Comparison of ENCODE assay signal across 8 cellular contexts in the genomic region with DNA sequence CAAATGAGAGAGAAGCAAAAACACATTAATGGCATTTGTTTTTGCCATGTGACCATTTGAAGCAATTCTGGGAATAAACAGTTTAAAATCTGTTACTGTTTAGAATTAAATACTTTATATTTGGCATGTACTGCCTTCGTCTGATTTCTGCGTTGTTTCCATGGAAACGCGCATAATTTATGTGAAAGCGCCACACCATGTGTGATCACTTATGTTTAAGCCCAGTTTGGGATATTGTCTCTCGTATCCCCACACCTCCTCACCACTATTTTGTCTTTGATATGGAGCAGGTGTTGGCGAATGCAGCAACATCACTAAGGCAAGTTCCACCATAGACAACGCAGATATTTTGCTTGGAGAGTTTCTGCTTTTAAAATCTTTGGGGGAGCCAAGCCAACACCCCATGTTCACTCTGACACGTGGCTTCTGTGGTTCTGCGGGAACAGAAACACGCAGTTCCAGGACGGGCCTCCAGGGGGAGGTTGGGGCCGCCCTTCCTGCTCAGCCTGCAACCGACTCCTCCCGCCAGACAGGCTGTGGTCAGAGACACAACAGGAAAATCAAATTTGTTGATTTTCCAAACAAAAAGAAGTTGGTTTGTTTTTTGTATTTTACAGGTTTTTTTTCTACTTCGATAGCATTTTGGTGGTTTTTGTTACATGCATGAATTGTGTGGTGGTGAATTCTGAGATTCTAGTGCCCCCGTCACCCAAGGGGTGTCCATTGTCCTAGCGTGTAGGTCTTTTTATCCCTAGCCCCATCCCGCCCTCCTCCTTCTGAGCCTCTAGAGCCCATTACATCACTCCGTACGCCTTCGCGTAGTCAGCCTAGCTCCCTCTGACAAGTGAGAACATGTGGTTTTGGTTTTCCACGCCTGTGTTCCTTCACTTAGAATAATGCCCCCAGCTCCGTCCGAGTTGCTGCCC.
A peak's percentile ranks its signal among the peaks of the same experiment; 100 is the strongest.
DNase-seq lines count a peak whose midpoint lies in the region; ATAC-seq and TF ChIP-seq lines count a peak whose summit lies in the region.

No MANE protein-coding gene starts in this region.

- peak; percentile 71 to 93 (median 88) for ATAC-seq in heart right ventricle

- in situ Hi-C loops in SK-MEL-5 (cut with HindIII; ENCODE audit: low pct_unique_long_range_greater_than_20kb, low sequenced_read_pairs): no loop called here

- H3K4me1 ChIP-seq in adrenal gland (replicated peaks in 1 of 2): no peaks in the 10 kb centered on the region
- peaks cover 0 to 45% (median 0%) of the 10 kb centered on the region in 9 donors for H3K4me1 ChIP-seq in heart right ventricle

- WGBS in adrenal gland, 4 donors: 38 to 44% (median 39%) methylated on average over 26 of the region's 26 CpGs
- WGBS in heart right ventricle, 2 donors: 37 to 38% methylated on average over 26 of the region's 26 CpGs

- H3K36me3 ChIP-seq in adrenal gland (replicated peaks in 1 of 2): no peaks in the 10 kb centered on the region
- no peaks in the 10 kb centered on the region for H3K36me3 ChIP-seq in heart right ventricle

- intact Hi-C loops in adrenal gland (cut with DNase I): no loop called here
- intact Hi-C loops in heart right ventricle (cut with DNase I): loop anchor here in 4 of 10 donors (2.0 to 10.0 kb wide), 5 partner anchors 106 to 396 kb away; a partner anchor contains a TSS

- H3K27ac ChIP-seq in adrenal gland: no peak overlapping the region
- no peak overlapping the region for H3K27ac ChIP-seq in heart right ventricle

- TF ChIP-seq CTCF in adrenal gland (IDR thresholded peaks at IDR 0.05) (peak; percentile 41 to 73 (median 60)), heart right ventricle (IDR thresholded peaks at IDR 0.05) (peak; percentile 70 to 93 (median 84)), retinal pigment epithelial cell (conservative IDR thresholded peaks at IDR 0.05; ENCODE audit: low read depth, low read length) (peak; percentile 64)

- DNase-seq in Ammon's horn (ENCODE audit: low spot score): peak; percentile 87
- peak; percentile 53 for DNase-seq in GM19238 (ENCODE audit: insufficient read length, low spot score)
- DNase-seq in SK-MEL-5 (ENCODE audit: low read depth, low spot score): peak; percentile 73
- peak; percentile 25 to 78 (median 54) for DNase-seq in adrenal gland
- peak; percentile 71 to 75 for DNase-seq in heart right ventricle
- no peak for DNase-seq in retinal pigment epithelial cell (ENCODE audit: low read depth)
- DNase-seq in SKM-1 (lab: John Stamatoyannopoulos, UW; ENCODE audit: unreplicated experiment): no peak
- DNase-seq in NCI-H2029 (lab: John Stamatoyannopoulos, UW): no peak

- H3K9me3 ChIP-seq in adrenal gland (replicated peaks in 1 of 3) (no peaks in the 10 kb centered on the region), heart right ventricle (no peaks in the 10 kb centered on the region)

- peaks cover 5% of the 10 kb centered on the region for H3K27me3 ChIP-seq in adrenal gland
- H3K27me3 ChIP-seq in heart right ventricle: peaks cover 0 to 54% (median 14%) of the 10 kb centered on the region in 7 donors

- H3K4me3 ChIP-seq in adrenal gland: no peak overlapping the region
- H3K4me3 ChIP-seq in heart right ventricle: peak overlapping the region in 3 of 10 donors; percentile 2 to 13 (median 10)
- no peak overlapping the region for H3K4me3 ChIP-seq in retinal pigment epithelial cell (ENCODE audit: low read length)

- no peak for TF ChIP-seq POLR2A in adrenal gland (IDR thresholded peaks at IDR 0.05)

Comparison
In these comparisons a context has a peak if more than half of its experiments do, and no peak if none do; other contexts are left out.
1. DNase-seq: peak in Ammon's horn (single experiment), GM19238 (single experiment), SK-MEL-5 (single experiment), adrenal gland (7 of 7) and heart right ventricle (2 of 2); none in retinal pigment epithelial cell (single experiment), SKM-1 (single experiment) and NCI-H2029 (single experiment).
2. Peak in every context shown above with its lines, with median percentiles within 50 percentile points of each other: CTCF ChIP-seq.